ENCODE assay signal across 27 cellular contexts in the genomic region with DNA sequence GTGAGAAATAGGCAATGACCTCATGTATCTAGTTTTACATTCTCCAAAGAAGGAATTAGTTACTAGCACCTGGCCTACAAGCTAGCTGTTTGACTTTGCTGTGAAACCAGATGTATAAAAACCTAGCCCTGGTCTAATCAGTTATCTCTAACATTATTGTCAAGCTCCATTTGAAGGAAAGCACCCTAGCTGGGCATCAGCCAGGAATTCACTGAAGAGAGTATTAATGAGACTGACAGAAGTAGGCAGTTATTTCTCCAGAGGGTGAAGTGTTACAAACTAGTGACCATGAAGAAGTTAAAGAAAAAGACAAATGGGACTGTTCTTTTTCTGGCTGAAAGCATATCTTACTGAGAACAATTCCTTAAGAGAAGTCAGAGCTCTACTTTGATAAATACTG.
DNase-seq lines count a peak whose midpoint lies in the region; ATAC-seq and TF ChIP-seq lines count a peak whose summit lies in the region.
"Had no signal": no experiment of that assay in that cellular context is flagged by ENCODE, and none has a peak within 500 bp of the region (broad histone marks: within the 10 kb centered on the region; RNA-seq: fewer than 3 reads in every experiment).

No MANE protein-coding gene starts in this region.

- H3K9me3 Mint-ChIP-seq in mesothelial cell of epicardium, result no peaks in the 10 kb centered on the region
- H3K9me3 Mint-ChIP-seq: CD4-positive, alpha-beta T cell had no signal

- DNase-seq in NCI-H146 (lab: John Stamatoyannopoulos, UW) (peak; percentile 4), NCI-H146 treated with DMSO at 0.1 percent for 48 hours (lab: John Stamatoyannopoulos, UW; ENCODE audit: unreplicated experiment) (no peak), mesothelial cell of epicardium (ENCODE audit: low spot score in 2 of 2, unreplicated experiment in 2 of 2) (no peak), thyroid gland (peak; percentile 61 to 68), GM23248 (no peak), EL (no peak)
- DNase-seq: 8988T; CD4-positive, alpha-beta T cell; DMS53; GDM1; Kasumi-1; MM.1S; NCI-H1048; NCI-H1436; NCI-H1930; NCI-H2107; NCI-H446; NCI-H524 treated with DMSO at 0.1 percent for 48 hours; NCI-H774; PC-3; T-cell had no signal

- H3K36me3 ChIP-seq in SU-DHL-6 (ENCODE audit: low read length) (no peaks in the 10 kb centered on the region), thyroid gland (no peaks in the 10 kb centered on the region), GM23248 (ENCODE audit: low read depth) (no peaks in the 10 kb centered on the region)
- H3K36me3 ChIP-seq: BLaER1 treated with 17β-estradiol and CSF1 and Interleukin-3, amounts not matched to agents 10 nM and 100 nM had no signal

- H3K27ac ChIP-seq in SU-DHL-6 (ENCODE audit: low read depth, low read length) (no peak overlapping the region), thyroid gland (peak overlapping the region; percentile 32 to 47 (median 42)), GM23248 (no peak overlapping the region)
- H3K27ac ChIP-seq: BLaER1 treated with 17β-estradiol and CSF1 and Interleukin-3, amounts not matched to agents 10 nM and 100 nM; HL-60 had no signal

- no peaks in the 10 kb centered on the region for H3K27me3 ChIP-seq in SU-DHL-6 (ENCODE audit: low read length)
- no peaks in the 10 kb centered on the region for H3K27me3 ChIP-seq in thyroid gland
- no peaks in the 10 kb centered on the region for H3K27me3 ChIP-seq in GM23248 (replicated peaks; ENCODE audit: insufficient read depth)
- H3K27me3 ChIP-seq: BLaER1 treated with 17β-estradiol and CSF1 and Interleukin-3, amounts not matched to agents 10 nM and 100 nM had no signal

- H3K79me2 ChIP-seq in SU-DHL-6 (ENCODE audit: insufficient read depth, low read length) (no peaks in the 10 kb centered on the region), GM23248 (ENCODE audit: insufficient read depth) (no peaks in the 10 kb centered on the region)

- H3K4me1 Mint-ChIP-seq in mesothelial cell of epicardium, result peaks cover 30% of the 10 kb centered on the region
- H3K4me1 Mint-ChIP-seq: T-cell had no signal

- no peaks in the 10 kb centered on the region for H3K9me2 ChIP-seq in SU-DHL-6 (replicated peaks; ENCODE audit: insufficient read depth, low read length)
- no peaks in the 10 kb centered on the region; the same call in 1 of the 2 replicates for H3K9me2 ChIP-seq in GM23248 (ENCODE audit: insufficient read depth)

- H3K9me3 ChIP-seq in SU-DHL-6 (ENCODE audit: insufficient read depth, low read length) (no peaks in the 10 kb centered on the region), thyroid gland (no peaks in the 10 kb centered on the region), GM23248 (ENCODE audit: low read depth) (no peaks in the 10 kb centered on the region)
- H3K9me3 ChIP-seq: BLaER1 treated with 17β-estradiol and CSF1 and Interleukin-3, amounts not matched to agents 10 nM and 100 nM had no signal

- TF ChIP-seq POLR2A in thyroid gland (IDR thresholded peaks at IDR 0.05), result no peak

- ATAC-seq in GM21526 (IDR thresholded peaks at IDR 0.05; ENCODE audit: low FRiP score, unreplicated experiment), result no peak
- ATAC-seq: HCT116, PC-3, SK-N-SH treated with all-trans-retinoic acid at 6 μM for 48 hours, T-cell had no signal

- intact Hi-C loops in thyroid gland (cut with DNase I), result no loop called here

- TF ChIP-seq CTCF in SU-DHL-6 (IDR thresholded peaks at IDR 0.05; ENCODE audit: insufficient read depth, low read length, poor library complexity, severe bottlenecking), result no peak
- no peak for TF ChIP-seq CTCF in mesothelial cell of epicardium (IDR thresholded peaks at IDR 0.05; ENCODE audit: unreplicated experiment)
- TF ChIP-seq CTCF in thyroid gland (IDR thresholded peaks at IDR 0.05), result no peak

- in situ Hi-C loops in GM23248 (cut with MboI), result no loop called here

- H3K27me3 Mint-ChIP-seq in mesothelial cell of epicardium (ENCODE audit: low read depth), result no peaks in the 10 kb centered on the region
- H3K27me3 Mint-ChIP-seq: CD4-positive, alpha-beta T cell; T-cell had no signal

- H3K9ac ChIP-seq in SU-DHL-6 (ENCODE audit: low read length) (no peak overlapping the region), GM23248 (no peak overlapping the region)
- H3K9ac ChIP-seq: BLaER1 treated with 17β-estradiol and CSF1 and Interleukin-3, amounts not matched to agents 10 nM and 100 nM had no signal

- H3F3A ChIP-seq in SU-DHL-6 (ENCODE audit: insufficient read depth) (no peaks in the 10 kb centered on the region), GM23248 (ENCODE audit: insufficient read depth) (no peaks in the 10 kb centered on the region)

- no peak overlapping the region for H3K4me3 ChIP-seq in SU-DHL-6 (ENCODE audit: insufficient read depth, low read length, poor library complexity, severe bottlenecking)
- no peak overlapping the region for H3K4me3 ChIP-seq in thyroid gland (replicated peaks in 1 of 3)
- H3K4me3 ChIP-seq in GM23248, result no peak overlapping the region
- H3K4me3 ChIP-seq: BLaER1 treated with 17β-estradiol and CSF1 and Interleukin-3, amounts not matched to agents 10 nM and 100 nM had no signal

- H3K4me3 Mint-ChIP-seq in mesothelial cell of epicardium, result no peak overlapping the region
- H3K4me3 Mint-ChIP-seq: CD4-positive, alpha-beta T cell; T-cell had no signal

- H3K36me3 Mint-ChIP-seq in mesothelial cell of epicardium, result no peaks in the 10 kb centered on the region
- H3K36me3 Mint-ChIP-seq: T-cell had no signal

- peak overlapping the region; percentile 95 for H2AFZ ChIP-seq in SU-DHL-6 (ENCODE audit: low read depth, low read length, severe bottlenecking)
- no peak overlapping the region for H2AFZ ChIP-seq in GM23248

- H3K27ac Mint-ChIP-seq in mesothelial cell of epicardium, result peak overlapping the region; percentile 78
- H3K27ac Mint-ChIP-seq: CD4-positive, alpha-beta T cell; T-cell had no signal

- H4K20me1 ChIP-seq in SU-DHL-6 (ENCODE audit: low read depth, low read length) (no peaks in the 10 kb centered on the region), GM23248 (ENCODE audit: insufficient read depth) (no peaks in the 10 kb centered on the region)
- H4K20me1 ChIP-seq: BLaER1 treated with 17β-estradiol and CSF1 and Interleukin-3, amounts not matched to agents 10 nM and 100 nM had no signal

- H3K4me1 ChIP-seq in thyroid gland, result peaks cover 19 to 21% of the 10 kb centered on the region in 2 donors
- no peaks in the 10 kb centered on the region for H3K4me1 ChIP-seq in GM23248 (ENCODE audit: insufficient read depth)
- H3K4me1 ChIP-seq: BLaER1 treated with 17β-estradiol and CSF1 and Interleukin-3, amounts not matched to agents 10 nM and 100 nM had no signal

- H3K4me2 ChIP-seq in SU-DHL-6 (ENCODE audit: low read depth, low read length, poor library complexity, severe bottlenecking) (peak overlapping the region; percentile 2), GM23248 (ENCODE audit: unreplicated experiment) (no peak overlapping the region)
- H3K4me2 ChIP-seq: BLaER1 treated with 17β-estradiol and CSF1 and Interleukin-3, amounts not matched to agents 10 nM and 100 nM had no signal

Comparison
In these comparisons a context has a peak if more than half of its experiments do, and no peak if none do; other contexts are left out.
1. DNase-seq: peak in NCI-H146 (single experiment) and thyroid gland (2 of 2); none in NCI-H146 treated with DMSO at 0.1 percent for 48 hours (single experiment), mesothelial cell of epicardium (0 of 2), GM23248 (single experiment) and EL (single experiment).
2. H3K27ac ChIP-seq: peak in thyroid gland (3 of 3); none in SU-DHL-6 (single experiment) and GM23248 (single experiment).